17 cellular contexts compared by ENCODE assay signal in the genomic region with DNA sequence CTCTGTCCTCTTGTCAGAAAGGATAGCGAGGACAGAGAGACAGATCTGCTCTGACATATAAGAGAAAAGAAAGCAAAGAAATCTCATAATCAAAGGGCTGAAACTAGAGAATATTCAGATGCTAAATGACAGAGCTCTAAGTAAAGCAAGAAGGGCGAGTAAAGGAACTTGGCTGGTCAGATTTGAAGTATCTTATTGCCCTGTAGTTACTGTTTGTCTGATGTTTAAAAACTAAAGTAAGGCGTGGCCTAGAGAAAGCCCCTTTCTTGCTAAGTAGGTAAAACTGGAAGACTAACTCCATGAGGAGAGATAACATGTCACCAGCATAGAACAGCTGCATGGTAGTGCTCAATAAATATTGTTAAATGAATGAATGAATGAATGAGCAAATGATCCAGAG.
"Had no signal": no experiment of that assay in that cellular context is flagged by ENCODE, and none has a peak within 500 bp of the region (broad histone marks: within the 10 kb centered on the region; RNA-seq: fewer than 3 reads in every experiment).

No MANE protein-coding gene starts in this region.

- H3K27me3 ChIP-seq: sigmoid colon had no signal

- ATAC-seq: activated CD8-positive, alpha-beta T cell treated with anti-CD3 and anti-CD28 coated beads for 36 hours; activated naive CD8-positive, alpha-beta T cell treated with anti-CD3 and anti-CD28 coated beads, Interleukin-2, amount 50 U/mL, for 24 hours; esophagus mucosa; left cardiac atrium; stimulated activated naive CD8-positive, alpha-beta T cell treated with anti-CD3 and anti-CD28 coated beads, Interleukin-15, amount 100 ng/mL, for 72 hours had no signal

- H3K4me3 Mint-ChIP-seq: activated CD8-positive, alpha-beta T cell treated with anti-CD3 and anti-CD28 coated beads for 36 hours; activated naive CD8-positive, alpha-beta T cell treated with anti-CD3 and anti-CD28 coated beads, Interleukin-2, amount 50 U/mL, for 24 hours; activated T-cell treated with anti-CD3 and anti-CD28 coated beads, Interleukin-2, amount 50 U/mL, for 72 hours; nephron; stimulated activated naive CD8-positive, alpha-beta T cell treated with anti-CD3 and anti-CD28 coated beads, Interleukin-15, amount 100 ng/mL, for 72 hours had no signal

- H3K27me3 Mint-ChIP-seq: stimulated activated naive CD8-positive, alpha-beta T cell treated with anti-CD3 and anti-CD28 coated beads, Interleukin-15, amount 100 ng/mL, for 72 hours had no signal

- H3K27ac Mint-ChIP-seq: activated CD8-positive, alpha-beta T cell treated with anti-CD3 and anti-CD28 coated beads for 36 hours; activated naive CD8-positive, alpha-beta T cell treated with anti-CD3 and anti-CD28 coated beads, Interleukin-2, amount 50 U/mL, for 24 hours; activated T-cell treated with anti-CD3 and anti-CD28 coated beads, Interleukin-2, amount 50 U/mL, for 72 hours; nephron; stimulated activated naive CD8-positive, alpha-beta T cell treated with anti-CD3 and anti-CD28 coated beads, Interleukin-15, amount 100 ng/mL, for 72 hours had no signal

- H3K4me1 ChIP-seq: sigmoid colon had no signal

- H3K4me3 ChIP-seq: lung, sigmoid colon had no signal

- DNase-seq: activated CD8-positive, alpha-beta memory T cell treated with anti-CD3 and anti-CD28 coated beads, Interleukin-2, amount 50 U/mL, for 4 hours; activated CD8-positive, alpha-beta T cell treated with anti-CD3 and anti-CD28 coated beads for 36 hours; activated naive CD4-positive, alpha-beta T cell; activated naive CD8-positive, alpha-beta T cell treated with anti-CD3 and anti-CD28 coated beads, Interleukin-2, amount 50 U/mL, for 24 hours; activated T-cell treated with anti-CD3 and anti-CD28 coated beads, Interleukin-2, amount 50 U/mL, for 72 hours; central memory CD4-positive, alpha-beta T cell; cortex of kidney; glutamatergic neuron; left cardiac atrium; sigmoid colon; stimulated activated CD4-positive, alpha-beta T cell treated with anti-CD3 and anti-CD28 coated beads, Interleukin-4, amount 100 ng/mL, for 1 hour; stimulated activated CD8-positive, alpha-beta memory T cell treated with anti-CD3 and anti-CD28 coated beads, Interleukin-4, amount 100 ng/mL, for 48 hours; stimulated activated naive CD8-positive, alpha-beta T cell treated with anti-CD3 and anti-CD28 coated beads, Interleukin-15, amount 100 ng/mL, for 72 hours; T1000 had no signal

- H3K4me1 Mint-ChIP-seq: activated naive CD8-positive, alpha-beta T cell treated with anti-CD3 and anti-CD28 coated beads, Interleukin-2, amount 50 U/mL, for 24 hours had no signal

- H3K36me3 ChIP-seq: sigmoid colon had no signal
